8 cellular contexts compared by ENCODE assay signal in genomic region chr12:53180270-53180930, GRCh38. TPM values are rescaled to one million over a fixed set of nuclear protein-coding genes. Genes with fewer than 3 reads are reported as not detected.
DNase-seq lines count a peak whose midpoint lies in the region; ATAC-seq and TF ChIP-seq lines count a peak whose summit lies in the region.

A gene with protein sequence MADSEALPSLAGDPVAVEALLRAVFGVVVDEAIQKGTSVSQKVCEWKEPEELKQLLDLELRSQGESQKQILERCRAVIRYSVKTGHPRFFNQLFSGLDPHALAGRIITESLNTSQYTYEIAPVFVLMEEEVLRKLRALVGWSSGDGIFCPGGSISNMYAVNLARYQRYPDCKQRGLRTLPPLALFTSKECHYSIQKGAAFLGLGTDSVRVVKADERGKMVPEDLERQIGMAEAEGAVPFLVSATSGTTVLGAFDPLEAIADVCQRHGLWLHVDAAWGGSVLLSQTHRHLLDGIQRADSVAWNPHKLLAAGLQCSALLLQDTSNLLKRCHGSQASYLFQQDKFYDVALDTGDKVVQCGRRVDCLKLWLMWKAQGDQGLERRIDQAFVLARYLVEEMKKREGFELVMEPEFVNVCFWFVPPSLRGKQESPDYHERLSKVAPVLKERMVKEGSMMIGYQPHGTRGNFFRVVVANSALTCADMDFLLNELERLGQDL (minus strand): TSS chr12:53180925. CDS start chr12:53173470, 7,455 bp downstream.
ZNF740 (plus strand) TSS chr12:53180722; CDS start chr12:53181984, 1,262 bp downstream.

- ATAC-seq in DND-41 (ENCODE audit: insufficient read depth, low read depth) (peak; percentile 95), GM23338 (peak; percentile 96)
- peak; percentile 98 for ATAC-seq in naive thymus-derived CD4-positive, alpha-beta T cell
- peak; percentile 99 for ATAC-seq in stimulated activated memory B cell treated with anti-CD40 and anti-IgM and Interleukin-4, amounts not matched to agents 10 μg/mL and 1 μg/mL and 100 μg/mL, for 72 hours

- no peaks in the 10 kb centered on the region for H3K27me3 ChIP-seq in DND-41 (ENCODE audit: insufficient read depth, low read length, poor library complexity)
- H3K27me3 ChIP-seq in GM23338 (ENCODE audit: insufficient read depth) = peaks cover 45% of the 10 kb centered on the region
- H3K27me3 ChIP-seq in naive thymus-derived CD4-positive, alpha-beta T cell (ENCODE audit: control insufficient read depth in 2 of 2, insufficient read depth in 2 of 2, low read length in 2 of 2) = no peaks in the 10 kb centered on the region

- H3K4me3 ChIP-seq in DND-41 (ENCODE audit: low read depth in 1 of 2, low read length in 2 of 2) (peak within 1 kb of the TSS; percentile 70 to 92), GM23338 (peak within 1 kb of the TSS; percentile 80)
- H3K4me3 ChIP-seq in naive thymus-derived CD4-positive, alpha-beta T cell (ENCODE audit: low read length) = peak within 1 kb of the TSS; percentile 89

- H3K79me2 ChIP-seq in DND-41 (ENCODE audit: insufficient read depth, low read length) (peaks cover 46% of the 10 kb centered on the region), GM23338 (replicated peaks; ENCODE audit: insufficient read depth) (peaks cover 17% of the 10 kb centered on the region)

- peaks cover 37% of the 10 kb centered on the region for H3K36me3 Mint-ChIP-seq in GM23338 (ENCODE audit: low read depth)
- H3K36me3 Mint-ChIP-seq in activated T-helper 1 cell treated with anti-CD3 and anti-CD28 coated beads, Interleukin-12 subunit alpha, Interleukin-12 subunit beta, Interleukin-2, Interleukin-4 antibody, amounts not matched to agents 30 ng/mL and 10 ng/mL and 1 ng/mL, durations not matched to agents 14 hours and 24 hours and 36 hours (ENCODE audit: low read depth) = peaks cover 34% of the 10 kb centered on the region
- peaks cover 7 to 32% (median 22%) of the 10 kb centered on the region in 5 donors for H3K36me3 Mint-ChIP-seq in naive thymus-derived CD4-positive, alpha-beta T cell
- H3K36me3 Mint-ChIP-seq in stimulated activated memory B cell treated with anti-CD40 and anti-IgM and Interleukin-4, amounts not matched to agents 10 μg/mL and 1 μg/mL and 100 μg/mL, for 72 hours = peaks cover 35% of the 10 kb centered on the region

- peak within 1 kb of the TSS; percentile 84 for H3K4me3 Mint-ChIP-seq in GM23338
- H3K4me3 Mint-ChIP-seq in activated T-helper 1 cell treated with anti-CD3 and anti-CD28 coated beads, Interleukin-12 subunit alpha, Interleukin-12 subunit beta, Interleukin-2, Interleukin-4 antibody, amounts not matched to agents 30 ng/mL and 10 ng/mL and 1 ng/mL, durations not matched to agents 14 hours and 24 hours and 36 hours = peak within 1 kb of the TSS; percentile 88
- H3K4me3 Mint-ChIP-seq in naive thymus-derived CD4-positive, alpha-beta T cell = peak within 1 kb of the TSS; percentile 84 to 98 (median 92)
- H3K4me3 Mint-ChIP-seq in stimulated activated memory B cell treated with anti-CD40 and anti-IgM and Interleukin-4, amounts not matched to agents 10 μg/mL and 1 μg/mL and 100 μg/mL, for 72 hours = peak within 1 kb of the TSS; percentile 93

- H3K4me1 ChIP-seq in DND-41 (ENCODE audit: insufficient read depth, low read length) (peaks cover 43% of the 10 kb centered on the region), GM23338 (ENCODE audit: insufficient read depth) (peaks cover 23% of the 10 kb centered on the region)
- H3K4me1 ChIP-seq in naive thymus-derived CD4-positive, alpha-beta T cell (ENCODE audit: control insufficient read depth in 2 of 2, insufficient read depth in 2 of 2, low read length in 2 of 2) = peaks cover 30 to 47% of the 10 kb centered on the region in 2 donors

- H4K20me1 ChIP-seq in DND-41 (ENCODE audit: insufficient read depth, low read length) (peaks cover 24% of the 10 kb centered on the region), GM23338 (replicated peaks; ENCODE audit: insufficient read depth) (peaks cover 32% of the 10 kb centered on the region)

- H3K9ac ChIP-seq in DND-41 (ENCODE audit: low read depth, low read length) = peak within 1 kb of the TSS; percentile 82

- intact Hi-C loops in activated T-helper 1 cell treated with anti-CD3 and anti-CD28 coated beads, Interleukin-12 subunit alpha, Interleukin-12 subunit beta, Interleukin-2, Interleukin-4 antibody, amounts not matched to agents 30 ng/mL and 10 ng/mL and 1 ng/mL, durations not matched to agents 14 hours and 24 hours and 36 hours (cut with micrococcal nuclease) = loop anchor here (1.0 kb wide), 12 partner anchors 20 to 271 kb away; partner anchors contain the start of genes AAAS, EIF4B, ESPL1 and MYG1
- intact Hi-C loops in naive thymus-derived CD4-positive, alpha-beta T cell (cut with micrococcal nuclease) = loop anchor here (1.0 to 5.0 kb wide), 23 partner anchors 10 to 321 kb away; partner anchors contain the start of genes AAAS (in 2 of the 2), EIF4B (in 2 of the 2), ESPL1 (in 2 of the 2) and MYG1 (in 2 of the 2)

- H3K4me2 ChIP-seq in DND-41 (ENCODE audit: insufficient read depth, low read length) (peak within 1 kb of the TSS; percentile 100), GM23338 (peak within 1 kb of the TSS; percentile 98)

- H3K9me3 Mint-ChIP-seq in GM23338 = no peaks in the 10 kb centered on the region
- H3K9me3 Mint-ChIP-seq in activated T-helper 1 cell treated with anti-CD3 and anti-CD28 coated beads, Interleukin-12 subunit alpha, Interleukin-12 subunit beta, Interleukin-2, Interleukin-4 antibody, amounts not matched to agents 30 ng/mL and 10 ng/mL and 1 ng/mL, durations not matched to agents 14 hours and 24 hours and 36 hours = no peaks in the 10 kb centered on the region
- peaks cover 0 to 3% (median 0%) of the 10 kb centered on the region in 11 donors for H3K9me3 Mint-ChIP-seq in naive thymus-derived CD4-positive, alpha-beta T cell
- no peaks in the 10 kb centered on the region for H3K9me3 Mint-ChIP-seq in stimulated activated memory B cell treated with anti-CD40 and anti-IgM and Interleukin-4, amounts not matched to agents 10 μg/mL and 1 μg/mL and 100 μg/mL, for 72 hours

- H3K4me1 Mint-ChIP-seq in GM23338 = peaks cover 28% of the 10 kb centered on the region
- H3K4me1 Mint-ChIP-seq in activated T-helper 1 cell treated with anti-CD3 and anti-CD28 coated beads, Interleukin-12 subunit alpha, Interleukin-12 subunit beta, Interleukin-2, Interleukin-4 antibody, amounts not matched to agents 30 ng/mL and 10 ng/mL and 1 ng/mL, durations not matched to agents 14 hours and 24 hours and 36 hours (ENCODE audit: low read depth) = peaks cover 52% of the 10 kb centered on the region
- peaks cover 44 to 57% (median 52%) of the 10 kb centered on the region in 7 donors for H3K4me1 Mint-ChIP-seq in naive thymus-derived CD4-positive, alpha-beta T cell
- H3K4me1 Mint-ChIP-seq in stimulated activated memory B cell treated with anti-CD40 and anti-IgM and Interleukin-4, amounts not matched to agents 10 μg/mL and 1 μg/mL and 100 μg/mL, for 72 hours = peaks cover 58% of the 10 kb centered on the region

- no peaks in the 10 kb centered on the region for H3K9me3 ChIP-seq in DND-41 (ENCODE audit: insufficient read depth, low read length, severe bottlenecking)
- no peaks in the 10 kb centered on the region for H3K9me3 ChIP-seq in naive thymus-derived CD4-positive, alpha-beta T cell (ENCODE audit: control insufficient read depth in 2 of 3, low read length in 3 of 3)

- H3K27ac ChIP-seq in DND-41 (ENCODE audit: low read length) = peak within 1 kb of the TSS; percentile 95
- H3K27ac ChIP-seq in GM23338 (ENCODE audit: low read depth) = peak within 1 kb of the TSS; percentile 94
- peak within 1 kb of the TSS; percentile 92 for H3K27ac ChIP-seq in naive thymus-derived CD4-positive, alpha-beta T cell (ENCODE audit: low read depth, low read length)

- CTCF ChIA-PET in naive thymus-derived CD4-positive, alpha-beta T cell (lab: Charles Lee) = interaction anchor here (0.6 to 3.6 kb wide), 12 partner anchors 10 to 331 kb away, joined by 3 to 26 read pairs (median 4); partner anchors contain the start of gene MYG1

- H3K9me2 ChIP-seq in GM23338 (ENCODE audit: insufficient read depth) = no peaks in the 10 kb centered on the region

- DNase-seq in DND-41 (peak; percentile 99), GM23338 (ENCODE audit: low spot score) (peak; percentile 98), LHCN-M2 (ENCODE audit: low read depth) (peak; percentile 98), RPMI7951 (ENCODE audit: low read depth) (peak; percentile 94), fibroblast of gingiva (ENCODE audit: low read depth) (peak; percentile 97)
- DNase-seq in activated T-helper 1 cell treated with anti-CD3 and anti-CD28 coated beads, Interleukin-12 subunit alpha, Interleukin-12 subunit beta, Interleukin-2, Interleukin-4 antibody, amounts not matched to agents 30 ng/mL and 10 ng/mL and 1 ng/mL, durations not matched to agents 14 hours and 24 hours and 36 hours (ENCODE audit: low spot score) = peak; percentile 97
- peak; percentile 86 to 98 (median 97) for DNase-seq in naive thymus-derived CD4-positive, alpha-beta T cell

- H3K27me3 Mint-ChIP-seq in GM23338 (ENCODE audit: insufficient read depth, low read depth, poor library complexity) = peaks cover 46% of the 10 kb centered on the region
- no peaks in the 10 kb centered on the region for H3K27me3 Mint-ChIP-seq in activated T-helper 1 cell treated with anti-CD3 and anti-CD28 coated beads, Interleukin-12 subunit alpha, Interleukin-12 subunit beta, Interleukin-2, Interleukin-4 antibody, amounts not matched to agents 30 ng/mL and 10 ng/mL and 1 ng/mL, durations not matched to agents 14 hours and 24 hours and 36 hours (ENCODE audit: insufficient read depth)
- no peaks in the 10 kb centered on the region for H3K27me3 Mint-ChIP-seq in naive thymus-derived CD4-positive, alpha-beta T cell
- H3K27me3 Mint-ChIP-seq in stimulated activated memory B cell treated with anti-CD40 and anti-IgM and Interleukin-4, amounts not matched to agents 10 μg/mL and 1 μg/mL and 100 μg/mL, for 72 hours = no peaks in the 10 kb centered on the region

- peaks cover 19% of the 10 kb centered on the region for H3F3A ChIP-seq in GM23338 (replicated peaks; ENCODE audit: low read depth)

- H3K36me3 ChIP-seq in DND-41 (ENCODE audit: insufficient read depth, low read length) (peaks cover 40% of the 10 kb centered on the region), GM23338 (ENCODE audit: insufficient read depth) (peaks cover 11% of the 10 kb centered on the region; the same call in 1 of the 2 replicates)
- peaks cover 11 to 35% (median 16%) of the 10 kb centered on the region in 3 experiments for H3K36me3 ChIP-seq in naive thymus-derived CD4-positive, alpha-beta T cell (ENCODE audit: control insufficient read depth in 2 of 3, insufficient read depth in 3 of 3, low read length in 3 of 3)

- peak within 1 kb of the TSS; percentile 98 for H2AFZ ChIP-seq in DND-41 (ENCODE audit: low read depth, low read length)
- H2AFZ ChIP-seq in GM23338 = peak within 1 kb of the TSS; percentile 99

- POLR2A ChIA-PET in naive thymus-derived CD4-positive, alpha-beta T cell (lab: Charles Lee) = interaction anchor here (0.7 to 12.2 kb wide), 24 partner anchors 11 to 570 kb away, joined by 3 to 217 read pairs (median 6); partner anchors contain the start of genes ESPL1, ITGB7, MYG1 and PFDN5

- peak within 1 kb of the TSS; percentile 92 for H3K27ac Mint-ChIP-seq in GM23338
- peak within 1 kb of the TSS; percentile 99 for H3K27ac Mint-ChIP-seq in activated T-helper 1 cell treated with anti-CD3 and anti-CD28 coated beads, Interleukin-12 subunit alpha, Interleukin-12 subunit beta, Interleukin-2, Interleukin-4 antibody, amounts not matched to agents 30 ng/mL and 10 ng/mL and 1 ng/mL, durations not matched to agents 14 hours and 24 hours and 36 hours
- H3K27ac Mint-ChIP-seq in naive thymus-derived CD4-positive, alpha-beta T cell = peak within 1 kb of the TSS; percentile 93 to 98 (median 97)
- H3K27ac Mint-ChIP-seq in stimulated activated memory B cell treated with anti-CD40 and anti-IgM and Interleukin-4, amounts not matched to agents 10 μg/mL and 1 μg/mL and 100 μg/mL, for 72 hours = peak within 1 kb of the TSS; percentile 85

- TF ChIP-seq CTCF in DND-41 (IDR thresholded peaks at IDR 0.05; ENCODE audit: borderline replicate concordance, extremely low read depth, low read length, poor library complexity, severe bottlenecking) = peak; percentile 22
- 0 out of 4 replicates have a peak, but pooled peaks of 1 of the 2 experiments have one; percentile 0 for TF ChIP-seq CTCF in GM23338 (conservative IDR thresholded peaks at IDR 0.05; ENCODE audit: low read depth in 2 of 2)

RNA-seq across cellular contexts. Expression of the first gene that starts in this region (rescaled TPM):
- 3.6 and 7.1 TPM in 2 replicates for total RNA-seq in GM23338 (2014; rRNA removed; shearing (Covaris generic))
- polyA plus RNA-seq in GM23338 (2016; fragmentation: Nextera tagmentation; extraction: Ambion mirVana) = 3.1 and 3.2 TPM in 2 replicates
- total RNA-seq in LHCN-M2 (2014; rRNA removed) = 5.2 and 6.1 TPM in 2 replicates
- 3.5 TPM for polyA plus RNA-seq in LHCN-M2 (2012)
- total RNA-seq in RPMI7951 (2014; rRNA removed; shearing (Covaris generic)) = 1.8 and 5.3 TPM in 2 replicates
- total RNA-seq in activated T-helper 1 cell treated with anti-CD3 and anti-CD28 coated beads, Interleukin-12 subunit alpha, Interleukin-12 subunit beta, Interleukin-2, Interleukin-4 antibody, amounts not matched to agents 30 ng/mL and 10 ng/mL and 1 ng/mL, durations not matched to agents 14 hours and 24 hours and 36 hours = 21.7 and 22.6 TPM in 2 replicates
- total RNA-seq in naive thymus-derived CD4-positive, alpha-beta T cell = 10 to 100 TPM; 34.1 to 76.3 (median 69.1) TPM
- polyA plus RNA-seq in naive thymus-derived CD4-positive, alpha-beta T cell = 1 to 10 TPM; 1.3 to 2.1 TPM

RNA-seq across cellular contexts. Expression of gene ZNF740, which starts in this region (rescaled TPM):
- 13.0 and 13.2 TPM in 2 replicates for total RNA-seq in GM23338 (2014; rRNA removed; shearing (Covaris generic))
- 1.3 and 2.6 TPM in 2 replicates for polyA plus RNA-seq in GM23338 (2016; fragmentation: Nextera tagmentation; extraction: Ambion mirVana)
- 7.4 and 10.5 TPM in 2 replicates for total RNA-seq in LHCN-M2 (2014; rRNA removed)
- polyA plus RNA-seq in LHCN-M2 (2012) = 5.0 TPM
- total RNA-seq in RPMI7951 (2014; rRNA removed; shearing (Covaris generic)) = 6.6 and 8.6 TPM in 2 replicates
- 48.1 and 52.8 TPM in 2 replicates for total RNA-seq in activated T-helper 1 cell treated with anti-CD3 and anti-CD28 coated beads, Interleukin-12 subunit alpha, Interleukin-12 subunit beta, Interleukin-2, Interleukin-4 antibody, amounts not matched to agents 30 ng/mL and 10 ng/mL and 1 ng/mL, durations not matched to agents 14 hours and 24 hours and 36 hours
- 100 to 1,000 TPM in 2 of 5 experiments, 10 to 100 TPM in 3; 37.2 to 135 (median 49.5) TPM for total RNA-seq in naive thymus-derived CD4-positive, alpha-beta T cell
- polyA plus RNA-seq in naive thymus-derived CD4-positive, alpha-beta T cell = 1 to 10 TPM; 3.6 to 3.8 TPM

Comparison
In these comparisons a context has a peak if more than half of its experiments do, and no peak if none do; other contexts are left out.
1. Peak in every context shown above with its lines: DNase-seq, ATAC-seq, H3K4me3 ChIP-seq and H3K27ac ChIP-seq.